14 cellular contexts compared by ENCODE assay signal in genomic region chr1:227891223-227891954, GRCh38. TPM values are rescaled to one million over a fixed set of nuclear protein-coding genes. Genes with fewer than 3 reads are reported as not detected.
DNase-seq lines count a peak whose midpoint lies in the region; ATAC-seq, FAIRE-seq and TF ChIP-seq lines count a peak whose summit lies in the region.
"Had no signal": no experiment of that assay in that cellular context is flagged by ENCODE, and none has a peak within 500 bp of the region (broad histone marks: within the 10 kb centered on the region; RNA-seq: fewer than 3 reads in every experiment).

No MANE protein-coding gene starts in this region.

- FAIRE-seq in urothelium cell line (lab: Jason Lieb, UNC), result peak; percentile 77
- FAIRE-seq: astrocyte had no signal

- no peaks in the 10 kb centered on the region for H3K9me3 ChIP-seq in thyroid gland
- H3K9me3 ChIP-seq: gastrocnemius medialis had no signal

- H3K27me3 Mint-ChIP-seq in activated naive CD8-positive, alpha-beta T cell treated with anti-CD3 and anti-CD28 coated beads, Interleukin-2, amount 10 ng/mL, durations not matched to agents 7 days and 5 days, result no peaks in the 10 kb centered on the region
- no peaks in the 10 kb centered on the region for H3K27me3 Mint-ChIP-seq in activated naive CD8-positive, alpha-beta T cell treated with anti-CD3 and anti-CD28 coated beads for 36 hours

- no peak for TF ChIP-seq CTCF in thyroid gland (IDR thresholded peaks at IDR 0.05)

- TF ChIP-seq POLR2A in thyroid gland (IDR thresholded peaks at IDR 0.05), result no peak

- WGBS in thyroid gland, 2 donors, result 86 to 89% methylated on average over 17 to 19 of the region's 19 CpGs

- no peak overlapping the region for H3K4me3 ChIP-seq in thyroid gland (replicated peaks in 1 of 3)
- H3K4me3 ChIP-seq: gastrocnemius medialis, PC-9 had no signal

- ATAC-seq in activated naive CD8-positive, alpha-beta T cell treated with anti-CD3 and anti-CD28 coated beads, Interleukin-2, amount 10 ng/mL, durations not matched to agents 7 days and 5 days (ENCODE audit: low read depth), result no peak
- no peak for ATAC-seq in GM18511 (IDR thresholded peaks at IDR 0.05; ENCODE audit: unreplicated experiment)
- ATAC-seq: gastrocnemius medialis had no signal

- H3K27me3 ChIP-seq in thyroid gland, result no peaks in the 10 kb centered on the region

- POLR2A ChIA-PET in activated naive CD8-positive, alpha-beta T cell treated with anti-CD3 and anti-CD28 coated beads, Interleukin-2, amount 10 ng/mL, durations not matched to agents 7 days and 5 days (lab: Charles Lee), result interaction anchor here (0.5 kb wide), 1 partner anchor 17 kb away, joined by 6 read pairs; no protein-coding TSS in a partner anchor

- DNase-seq in activated naive CD8-positive, alpha-beta T cell treated with anti-CD3 and anti-CD28 coated beads, Interleukin-2, amount 10 ng/mL, durations not matched to agents 7 days and 5 days, result peak; percentile 26
- DNase-seq in activated naive CD8-positive, alpha-beta T cell treated with anti-CD3 and anti-CD28 coated beads for 36 hours, result no peak
- DNase-seq in activated effector memory CD4-positive, alpha-beta T cell treated with anti-CD3 and anti-CD28 coated beads, Interleukin-2, amount 50 U/mL, for 16 hours, result peak; percentile 56
- peak; percentile 56 for DNase-seq in myocyte (ENCODE audit: low read depth)
- peak; percentile 55 for DNase-seq in urothelium cell line (ENCODE audit: low spot score)
- no peak for DNase-seq in thyroid gland
- no peak for DNase-seq in NCI-H1092 (lab: John Stamatoyannopoulos, UW)
- DNase-seq: effector memory CD4-positive, alpha-beta T cell; Kasumi-1; PC-9; T1000 had no signal

- no peak overlapping the region for H3K27ac ChIP-seq in thyroid gland
- H3K27ac ChIP-seq: gastrocnemius medialis, PC-9 had no signal

- H3K4me1 Mint-ChIP-seq in activated naive CD8-positive, alpha-beta T cell treated with anti-CD3 and anti-CD28 coated beads, Interleukin-2, amount 10 ng/mL, durations not matched to agents 7 days and 5 days, result no peaks in the 10 kb centered on the region
- peaks cover 2% of the 10 kb centered on the region for H3K4me1 Mint-ChIP-seq in activated naive CD8-positive, alpha-beta T cell treated with anti-CD3 and anti-CD28 coated beads for 36 hours

- no peaks in the 10 kb centered on the region for H3K9me3 Mint-ChIP-seq in activated naive CD8-positive, alpha-beta T cell treated with anti-CD3 and anti-CD28 coated beads, Interleukin-2, amount 10 ng/mL, durations not matched to agents 7 days and 5 days
- no peaks in the 10 kb centered on the region for H3K9me3 Mint-ChIP-seq in activated naive CD8-positive, alpha-beta T cell treated with anti-CD3 and anti-CD28 coated beads for 36 hours

- H3K36me3 ChIP-seq in thyroid gland, result no peaks in the 10 kb centered on the region
- H3K36me3 ChIP-seq: gastrocnemius medialis had no signal

- intact Hi-C loops in thyroid gland (cut with DNase I), result no loop called here

- H3K4me3 Mint-ChIP-seq in activated naive CD8-positive, alpha-beta T cell treated with anti-CD3 and anti-CD28 coated beads, Interleukin-2, amount 10 ng/mL, durations not matched to agents 7 days and 5 days, result no peak overlapping the region
- H3K4me3 Mint-ChIP-seq in activated naive CD8-positive, alpha-beta T cell treated with anti-CD3 and anti-CD28 coated beads for 36 hours, result no peak overlapping the region

- H3K36me3 Mint-ChIP-seq in activated naive CD8-positive, alpha-beta T cell treated with anti-CD3 and anti-CD28 coated beads, Interleukin-2, amount 10 ng/mL, durations not matched to agents 7 days and 5 days, result no peaks in the 10 kb centered on the region
- H3K36me3 Mint-ChIP-seq in activated naive CD8-positive, alpha-beta T cell treated with anti-CD3 and anti-CD28 coated beads for 36 hours, result no peaks in the 10 kb centered on the region

- H3K4me1 ChIP-seq in thyroid gland, result peaks cover 6 to 14% of the 10 kb centered on the region in 2 donors
- H3K4me1 ChIP-seq: gastrocnemius medialis had no signal

- no peak overlapping the region for H3K27ac Mint-ChIP-seq in activated naive CD8-positive, alpha-beta T cell treated with anti-CD3 and anti-CD28 coated beads, Interleukin-2, amount 10 ng/mL, durations not matched to agents 7 days and 5 days
- H3K27ac Mint-ChIP-seq in activated naive CD8-positive, alpha-beta T cell treated with anti-CD3 and anti-CD28 coated beads for 36 hours, result no peak overlapping the region

RNA-seq across cellular contexts. Expression of gene WNT9A, which starts 56.3 kb away (rescaled TPM):
- under 1 TPM; 0.08 to 0.09 TPM for total RNA-seq in activated naive CD8-positive, alpha-beta T cell treated with anti-CD3 and anti-CD28 coated beads, Interleukin-2, amount 10 ng/mL, durations not matched to agents 7 days and 5 days
- not detected for total RNA-seq in activated naive CD8-positive, alpha-beta T cell treated with anti-CD3 and anti-CD28 coated beads for 36 hours
- 6.5 and 10.6 TPM in 2 replicates for total RNA-seq in myocyte
- polyA plus RNA-seq in myocyte (2012), result 11.8 TPM
- total RNA-seq in thyroid gland, result 1 to 10 TPM; 2.5 to 4.3 (median 3.4) TPM

Comparison
In these comparisons a context has a peak if more than half of its experiments do, and no peak if none do; other contexts are left out.
1. DNase-seq: peak in activated naive CD8-positive, alpha-beta T cell treated with anti-CD3 and anti-CD28 coated beads, Interleukin-2, amount 10 ng/mL, durations not matched to agents 7 days and 5 days (single experiment), activated effector memory CD4-positive, alpha-beta T cell treated with anti-CD3 and anti-CD28 coated beads, Interleukin-2, amount 50 U/mL, for 16 hours (single experiment), myocyte (single experiment) and urothelium cell line (single experiment); none in activated naive CD8-positive, alpha-beta T cell treated with anti-CD3 and anti-CD28 coated beads for 36 hours (single experiment), thyroid gland (0 of 2) and NCI-H1092 (single experiment).